1 cellular context compared by ENCODE assay signal in genomic region chr10:119689016-119689564, GRCh38.
TF ChIP-seq lines count a peak whose summit lies in the region.

No MANE protein-coding gene starts in this region.

TF ChIP-seq in WTC11, 78 proteins besides CTCF, POLR2A, EP300 and RAD21 (continued from another document):
- TF ChIP-seq ZNF232 (CRISPR knock-in tag; IDR thresholded peaks at IDR 0.05) = no peak
